Comparison of ENCODE assay signal across 23 cellular contexts in genomic region chr4:97828646-97829045, GRCh38.
"Had no signal": no experiment of that assay in that cellular context is flagged by ENCODE, and none has a peak within 500 bp of the region (broad histone marks: within the 10 kb centered on the region; RNA-seq: fewer than 3 reads in every experiment).

No MANE protein-coding gene starts in this region.

- H3K36me3 ChIP-seq: left ventricle myocardium inferior, ovary, spleen, tibial nerve had no signal

- H3K4me3 ChIP-seq: left ventricle myocardium inferior, lung, ovary, spleen, tibial nerve had no signal

- H3K27me3 Mint-ChIP-seq: naive B cell; stimulated activated naive CD8-positive, alpha-beta T cell treated with anti-CD3 and anti-CD28 coated beads, Interleukin-15, amount 100 ng/mL, for 72 hours had no signal

- DNase-seq: hippocampal formation; immature natural killer cell; left ventricle myocardium inferior; mesendoderm; naive B cell; natural killer cell; nephron progenitor cell; ovary; retina; small intestine; spleen; stimulated activated CD4-positive, alpha-beta T cell treated with anti-CD3 and anti-CD28 coated beads, Interleukin-4, amount 100 ng/mL, for 24 hours; stimulated activated naive CD4-positive, alpha-beta T cell treated with Interleukin-2 at 50 U/mL for 16 hours; stimulated activated naive CD8-positive, alpha-beta T cell treated with anti-CD3 and anti-CD28 coated beads, Interleukin-15, amount 100 ng/mL, for 72 hours; substantia nigra had no signal

- H3K4me1 Mint-ChIP-seq: immature natural killer cell; naive B cell; natural killer cell; nephron progenitor cell; stimulated activated effector memory CD8-positive, alpha-beta T cell treated with anti-CD3 and anti-CD28 coated beads, Interleukin-12 subunit alpha, Interleukin-12 subunit beta, amount 100 ng/mL, for 72 hours; stimulated activated naive CD8-positive, alpha-beta T cell treated with anti-CD3 and anti-CD28 coated beads, Interleukin-15, amount 100 ng/mL, for 72 hours had no signal

- H3K27ac ChIP-seq: left ventricle myocardium inferior, ovary, spleen, tibial nerve had no signal

- H3K4me1 ChIP-seq: left ventricle myocardium inferior, spleen, tibial nerve had no signal

- H3K36me3 Mint-ChIP-seq: stimulated activated effector memory CD8-positive, alpha-beta T cell treated with anti-CD3 and anti-CD28 coated beads, Interleukin-12 subunit alpha, Interleukin-12 subunit beta, amount 100 ng/mL, for 72 hours; type B pancreatic cell had no signal

- H3K27me3 ChIP-seq: ovary, spleen, tibial nerve had no signal

- H3K9me3 ChIP-seq: ovary, tibial nerve had no signal

- H3K27ac Mint-ChIP-seq: immature natural killer cell; mesothelial cell of epicardium; naive B cell; natural killer cell; nephron progenitor cell; progenitor cell of endocrine pancreas; stimulated activated effector memory CD8-positive, alpha-beta T cell treated with anti-CD3 and anti-CD28 coated beads, Interleukin-12 subunit alpha, Interleukin-12 subunit beta, amount 100 ng/mL, for 72 hours; stimulated activated naive CD8-positive, alpha-beta T cell treated with anti-CD3 and anti-CD28 coated beads, Interleukin-15, amount 100 ng/mL, for 72 hours; type B pancreatic cell had no signal

- H3K4me3 Mint-ChIP-seq: mesothelial cell of epicardium; naive B cell; natural killer cell; nephron progenitor cell; stimulated activated effector memory CD8-positive, alpha-beta T cell treated with anti-CD3 and anti-CD28 coated beads, Interleukin-12 subunit alpha, Interleukin-12 subunit beta, amount 100 ng/mL, for 72 hours; stimulated activated naive CD8-positive, alpha-beta T cell treated with anti-CD3 and anti-CD28 coated beads, Interleukin-15, amount 100 ng/mL, for 72 hours; type B pancreatic cell had no signal

- ATAC-seq: natural killer cell; right cardiac atrium; sciatic nerve; stimulated activated effector memory CD8-positive, alpha-beta T cell treated with anti-CD3 and anti-CD28 coated beads, Interleukin-12 subunit alpha, Interleukin-12 subunit beta, amount 100 ng/mL, for 72 hours; stimulated activated naive CD8-positive, alpha-beta T cell treated with anti-CD3 and anti-CD28 coated beads, Interleukin-15, amount 100 ng/mL, for 72 hours had no signal

- H3K9me3 Mint-ChIP-seq: nephron progenitor cell had no signal
